ENCODE assay signal across 13 cellular contexts in genomic region chr6:31557443-31558317, GRCh38. TPM values are rescaled to one million over a fixed set of nuclear protein-coding genes. Genes with fewer than 3 reads are reported as not detected.
DNase-seq lines count a peak whose midpoint lies in the region; TF ChIP-seq lines count a peak whose summit lies in the region.
"Had no signal": no experiment of that assay in that cellular context is flagged by ENCODE, and none has a peak within 500 bp of the region (broad histone marks: within the 10 kb centered on the region; RNA-seq: fewer than 3 reads in every experiment).

No MANE protein-coding gene starts in this region.

- H3K79me2 ChIP-seq in OCI-LY3 (ENCODE audit: low read length): peaks cover 48% of the 10 kb centered on the region

- no peaks in the 10 kb centered on the region for H4K20me1 ChIP-seq in OCI-LY3 (ENCODE audit: insufficient read depth, low read length)

- H2AFZ ChIP-seq in OCI-LY3 (ENCODE audit: low read depth, low read length): no peak overlapping the region
- H2AFZ ChIP-seq: PC-9 had no signal

- no peaks in the 10 kb centered on the region for H3K27me3 Mint-ChIP-seq in activated CD4-positive, alpha-beta memory T cell treated with anti-CD3 and anti-CD28 coated beads for 36 hours
- peaks cover 14% of the 10 kb centered on the region for H3K27me3 Mint-ChIP-seq in activated CD4-positive, alpha-beta memory T cell treated with anti-CD3 and anti-CD28 coated beads, Interleukin-2, amount 10 ng/mL, durations not matched to agents 7 days and 5 days

- H3K9me3 ChIP-seq in OCI-LY3 (ENCODE audit: insufficient read depth, low read length): no peaks in the 10 kb centered on the region

- peaks cover 81% of the 10 kb centered on the region for H3K4me1 ChIP-seq in OCI-LY3 (ENCODE audit: low read length)

- H3K9ac ChIP-seq in OCI-LY3 (ENCODE audit: low read length): peak overlapping the region; percentile 95; the same call in 1 of the 2 replicates

- H3K27ac ChIP-seq in OCI-LY3 (ENCODE audit: low read length): peak overlapping the region; percentile 100
- peak overlapping the region in 18 of 21 experiments; percentile 2 to 89 (median 73) for H3K27ac ChIP-seq in skin epidermis
- H3K27ac ChIP-seq: PC-9 had no signal

- peak overlapping the region; percentile 86 for H3K27ac Mint-ChIP-seq in activated CD4-positive, alpha-beta memory T cell treated with anti-CD3 and anti-CD28 coated beads for 36 hours
- no peak overlapping the region for H3K27ac Mint-ChIP-seq in activated CD4-positive, alpha-beta memory T cell treated with anti-CD3 and anti-CD28 coated beads, Interleukin-2, amount 10 ng/mL, durations not matched to agents 7 days and 5 days

- H3K9me3 Mint-ChIP-seq in activated CD4-positive, alpha-beta memory T cell treated with anti-CD3 and anti-CD28 coated beads for 36 hours: no peaks in the 10 kb centered on the region
- H3K9me3 Mint-ChIP-seq in activated CD4-positive, alpha-beta memory T cell treated with anti-CD3 and anti-CD28 coated beads, Interleukin-2, amount 10 ng/mL, durations not matched to agents 7 days and 5 days: no peaks in the 10 kb centered on the region

- intact Hi-C loops in activated CD4-positive, alpha-beta memory T cell treated with anti-CD3 and anti-CD28 coated beads for 36 hours (cut with micrococcal nuclease): loop anchor here (2.0 kb wide), 1 partner anchor 17 kb away; the partner anchor contains the start of gene TNF

- H3K27me3 ChIP-seq in OCI-LY3 (ENCODE audit: low read depth, low read length): no peaks in the 10 kb centered on the region

- peaks cover 11% of the 10 kb centered on the region for H3K36me3 ChIP-seq in OCI-LY3 (replicated peaks; ENCODE audit: low read depth, low read length)

- POLR2A ChIA-PET in activated CD4-positive, alpha-beta memory T cell treated with anti-CD3 and anti-CD28 coated beads for 36 hours (lab: Charles Lee): interaction anchor here (0.6 to 10.3 kb wide), 4 partner anchors 12 to 277 kb away, joined by 3 to 224 read pairs (median 29); partner anchors contain the start of genes LTB, NCR3 and TNF
- POLR2A ChIA-PET in activated CD4-positive, alpha-beta memory T cell treated with anti-CD3 and anti-CD28 coated beads, Interleukin-2, amount 10 ng/mL, durations not matched to agents 7 days and 5 days (lab: Charles Lee): interaction anchor here (1.6 to 34.7 kb wide), 6 partner anchors 9 to 63 kb away, joined by 4 to 1578 read pairs (median 10); partner anchors contain the start of genes ATP6V1G2, DDX39B, LST1 and LTA
- POLR2A ChIA-PET in GM10248 (lab: Yijun Ruan, JAX): interaction anchor here (0.6 to 5.5 kb wide), 4 partner anchors 9 to 656 kb away, joined by 4 to 94 read pairs (median 6); partner anchors contain the start of genes NCR3 and TNF

- TF ChIP-seq CTCF in OCI-LY3 (IDR thresholded peaks at IDR 0.05; ENCODE audit: low read depth, low read length) (no peak), GM10248 (IDR thresholded peaks at IDR 0.05; ENCODE audit: control extremely low read depth, extremely low read depth, low read depth, missing control alignments) (no peak)

- CTCF ChIA-PET in activated CD4-positive, alpha-beta memory T cell treated with anti-CD3 and anti-CD28 coated beads for 36 hours (lab: Charles Lee): interaction anchor here (0.9 to 29.2 kb wide), 3 partner anchors 9 to 29 kb away, joined by 3 to 1658 read pairs (median 29); partner anchors contain the start of genes LST1, LTA, LTB and NCR3
- CTCF ChIA-PET in activated CD4-positive, alpha-beta memory T cell treated with anti-CD3 and anti-CD28 coated beads, Interleukin-2, amount 10 ng/mL, durations not matched to agents 7 days and 5 days (lab: Charles Lee): interaction anchor here (0.7 to 24.6 kb wide), 6 partner anchors 11 to 275 kb away, joined by 3 to 751 read pairs (median 6); partner anchors contain the start of genes ATP6V1G2, NCR3 and TNF
- CTCF ChIA-PET in GM10248 (lab: Yijun Ruan, JAX): interaction anchor here (0.9 to 54.8 kb wide), 4 partner anchors 11 to 273 kb away, joined by 3 to 2725 read pairs (median 31); partner anchors contain the start of genes ATP6V1G2, LST1, LTA and LTB

- no peak for DNase-seq in activated CD4-positive, alpha-beta memory T cell treated with anti-CD3 and anti-CD28 coated beads for 36 hours
- DNase-seq in activated CD4-positive, alpha-beta memory T cell treated with anti-CD3 and anti-CD28 coated beads, Interleukin-2, amount 10 ng/mL, durations not matched to agents 7 days and 5 days: no peak
- DNase-seq in dermis blood vessel endothelial cell (peak; percentile 50), GM10248 (ENCODE audit: extremely low spot score) (no peak), SK-N-DZ (ENCODE audit: low spot score) (no peak), Kasumi-1 (lab: John Stamatoyannopoulos, UW) (no peak)
- DNase-seq: ACHN; effector CD8-positive, alpha-beta T cell; NCI-H2029; PC-9 had no signal

- peak overlapping the region; percentile 97 for H3K4me2 ChIP-seq in OCI-LY3 (ENCODE audit: low read length)
- H3K4me2 ChIP-seq: PC-9 had no signal

- peak overlapping the region; percentile 74 for H3K4me3 ChIP-seq in OCI-LY3 (ENCODE audit: low read length)
- no peak overlapping the region for H3K4me3 ChIP-seq in skin epidermis
- H3K4me3 ChIP-seq: PC-9 had no signal

- no peak overlapping the region for H3K4me3 Mint-ChIP-seq in activated CD4-positive, alpha-beta memory T cell treated with anti-CD3 and anti-CD28 coated beads for 36 hours
- H3K4me3 Mint-ChIP-seq in activated CD4-positive, alpha-beta memory T cell treated with anti-CD3 and anti-CD28 coated beads, Interleukin-2, amount 10 ng/mL, durations not matched to agents 7 days and 5 days: no peak overlapping the region

- peaks cover 75% of the 10 kb centered on the region for H3K4me1 Mint-ChIP-seq in activated CD4-positive, alpha-beta memory T cell treated with anti-CD3 and anti-CD28 coated beads for 36 hours (ENCODE audit: low read depth)
- peaks cover 62% of the 10 kb centered on the region for H3K4me1 Mint-ChIP-seq in activated CD4-positive, alpha-beta memory T cell treated with anti-CD3 and anti-CD28 coated beads, Interleukin-2, amount 10 ng/mL, durations not matched to agents 7 days and 5 days

- H3K36me3 Mint-ChIP-seq in activated CD4-positive, alpha-beta memory T cell treated with anti-CD3 and anti-CD28 coated beads for 36 hours: peaks cover 23% of the 10 kb centered on the region
- peaks cover 47% of the 10 kb centered on the region for H3K36me3 Mint-ChIP-seq in activated CD4-positive, alpha-beta memory T cell treated with anti-CD3 and anti-CD28 coated beads, Interleukin-2, amount 10 ng/mL, durations not matched to agents 7 days and 5 days (ENCODE audit: low read depth)

RNA-seq across cellular contexts. Expression of gene NFKBIL1, which starts 10.3 kb away (rescaled TPM):
- 10 to 100 TPM; 18.5 to 21.5 TPM for total RNA-seq in activated CD4-positive, alpha-beta memory T cell treated with anti-CD3 and anti-CD28 coated beads for 36 hours
- total RNA-seq in activated CD4-positive, alpha-beta memory T cell treated with anti-CD3 and anti-CD28 coated beads, Interleukin-2, amount 10 ng/mL, durations not matched to agents 7 days and 5 days: 10 to 100 TPM; 22.8 to 23.6 TPM
- 21.0 and 30.8 TPM in 2 replicates for total RNA-seq in dermis blood vessel endothelial cell
- 47.9 and 61.7 TPM in 2 replicates for polyA plus RNA-seq in SK-N-DZ (2014; cell fraction: cytosol; rRNA removed)
- 24.3 and 40.8 TPM in 2 replicates for polyA plus RNA-seq in SK-N-DZ (2014; cell fraction: nucleus; rRNA removed)

RNA-seq across cellular contexts. Expression of gene ATP6V1G2, which starts 11.3 kb away (rescaled TPM):
- total RNA-seq in activated CD4-positive, alpha-beta memory T cell treated with anti-CD3 and anti-CD28 coated beads for 36 hours: 1 to 10 TPM; 1.4 to 1.6 TPM
- 1 to 10 TPM; 2.7 to 3.8 TPM for total RNA-seq in activated CD4-positive, alpha-beta memory T cell treated with anti-CD3 and anti-CD28 coated beads, Interleukin-2, amount 10 ng/mL, durations not matched to agents 7 days and 5 days
- 0.19 and 0.51 TPM in 2 replicates for total RNA-seq in dermis blood vessel endothelial cell
- polyA plus RNA-seq in SK-N-DZ (2014; cell fraction: cytosol; rRNA removed): 9.1 and 16.7 TPM in 2 replicates
- polyA plus RNA-seq in SK-N-DZ (2014; cell fraction: nucleus; rRNA removed): 12.3 and 18.2 TPM in 2 replicates

RNA-seq across cellular contexts. Expression of gene LTA, which starts 14.4 kb away (rescaled TPM):
- 100 to 1,000 TPM; 696 to 733 TPM for total RNA-seq in activated CD4-positive, alpha-beta memory T cell treated with anti-CD3 and anti-CD28 coated beads for 36 hours
- total RNA-seq in activated CD4-positive, alpha-beta memory T cell treated with anti-CD3 and anti-CD28 coated beads, Interleukin-2, amount 10 ng/mL, durations not matched to agents 7 days and 5 days: 10 to 100 TPM; 37.2 to 38.4 TPM
- total RNA-seq in dermis blood vessel endothelial cell: not detected in 2 replicates
- not detected in 2 replicates for polyA plus RNA-seq in SK-N-DZ (2014; cell fraction: cytosol; rRNA removed)
- polyA plus RNA-seq in SK-N-DZ (2014; cell fraction: nucleus; rRNA removed): not detected in 2 replicates
- total RNA-seq: HT1080, PC-9 had no signal

RNA-seq across cellular contexts. Expression of gene DDX39B, which starts 15.9 kb away (rescaled TPM):
- 100 to 1,000 TPM; 538 to 547 TPM for total RNA-seq in activated CD4-positive, alpha-beta memory T cell treated with anti-CD3 and anti-CD28 coated beads for 36 hours
- 100 to 1,000 TPM; 427 to 434 TPM for total RNA-seq in activated CD4-positive, alpha-beta memory T cell treated with anti-CD3 and anti-CD28 coated beads, Interleukin-2, amount 10 ng/mL, durations not matched to agents 7 days and 5 days
- total RNA-seq in dermis blood vessel endothelial cell: 308 and 381 TPM in 2 replicates
- polyA plus RNA-seq in SK-N-DZ (2014; cell fraction: cytosol; rRNA removed): 617 and 695 TPM in 2 replicates
- 471 and 621 TPM in 2 replicates for polyA plus RNA-seq in SK-N-DZ (2014; cell fraction: nucleus; rRNA removed)

RNA-seq across cellular contexts. Expression of gene TNF, which starts 17.7 kb away (rescaled TPM):
- total RNA-seq in activated CD4-positive, alpha-beta memory T cell treated with anti-CD3 and anti-CD28 coated beads for 36 hours: 100 to 1,000 TPM; 165 to 167 TPM
- 100 to 1,000 TPM; 124 to 130 TPM for total RNA-seq in activated CD4-positive, alpha-beta memory T cell treated with anti-CD3 and anti-CD28 coated beads, Interleukin-2, amount 10 ng/mL, durations not matched to agents 7 days and 5 days
- total RNA-seq in dermis blood vessel endothelial cell: 0.17 TPM in 1 of 2 replicates, not detected in the other
- 0.12 and 0.25 TPM in 2 replicates for polyA plus RNA-seq in SK-N-DZ (2014; cell fraction: cytosol; rRNA removed)
- 0.31 and 0.62 TPM in 2 replicates for polyA plus RNA-seq in SK-N-DZ (2014; cell fraction: nucleus; rRNA removed)
- total RNA-seq: HT1080, PC-9 had no signal

Comparison
In these comparisons a context has a peak if more than half of its experiments do, and no peak if none do; other contexts are left out.
1. RNA of gene LTA, which starts 14.4 kb away (total RNA-seq): 696 to 733 TPM in activated CD4-positive, alpha-beta memory T cell treated with anti-CD3 and anti-CD28 coated beads for 36 hours and 37.2 to 38.4 TPM in activated CD4-positive, alpha-beta memory T cell treated with anti-CD3 and anti-CD28 coated beads, Interleukin-2, amount 10 ng/mL, durations not matched to agents 7 days and 5 days; not detected in dermis blood vessel endothelial cell; every median in the first group is over 10 times any median in the second.